In the genomic region with DNA sequence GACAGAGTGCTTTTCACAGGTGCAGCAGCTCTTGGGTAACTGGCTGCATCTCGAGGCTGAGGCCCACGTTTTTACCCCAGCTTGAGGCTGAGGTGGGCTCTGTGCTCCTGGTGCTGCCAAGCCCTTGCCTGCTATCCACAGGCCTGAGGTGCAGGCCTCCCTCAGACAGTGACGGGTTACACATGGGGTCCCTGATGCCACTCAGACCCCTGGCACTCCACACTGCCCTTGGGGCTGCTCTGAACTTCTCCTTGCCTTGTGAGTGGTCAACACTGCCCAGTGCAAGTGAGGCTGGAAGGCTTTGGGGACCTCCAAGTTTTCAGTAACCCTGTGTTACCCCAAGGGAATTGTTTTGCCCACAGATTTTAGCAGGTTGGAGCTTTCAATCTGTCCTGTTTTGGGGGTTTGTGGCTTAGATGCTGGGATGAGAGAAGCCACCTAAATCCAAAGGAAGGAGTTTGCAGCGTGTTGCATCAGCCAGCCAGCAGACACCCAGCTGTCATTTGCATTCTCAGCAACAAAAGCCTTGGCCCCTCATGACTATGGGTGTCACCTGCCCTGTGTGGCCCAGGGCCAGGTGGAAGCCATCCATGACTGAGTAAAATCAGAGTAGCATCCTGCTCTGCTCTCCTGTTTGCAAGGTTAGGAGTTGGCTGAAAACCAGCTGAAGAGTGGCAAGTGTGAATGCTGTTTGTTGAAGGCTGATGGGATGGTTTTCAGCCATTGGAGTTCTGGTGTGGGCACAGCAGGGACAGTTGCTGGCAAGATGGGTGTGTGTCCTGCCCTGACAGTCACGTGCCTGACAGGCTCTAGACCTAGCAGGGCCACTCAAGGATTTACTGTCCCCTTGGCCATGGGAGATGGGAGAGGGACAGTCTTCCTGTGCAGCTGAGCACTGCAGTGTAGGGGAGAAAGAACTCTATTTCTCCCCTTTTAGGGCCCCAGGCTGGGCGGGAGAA, we compare ENCODE assay signal across 1 cellular context.
TF ChIP-seq lines count a peak whose summit lies in the region.

No MANE protein-coding gene starts in this region.

TF ChIP-seq in HEK293, 187 proteins besides CTCF, POLR2A, EP300 and RAD21 (continued from another document and continues in another):
- TF ChIP-seq, protein P1, sequence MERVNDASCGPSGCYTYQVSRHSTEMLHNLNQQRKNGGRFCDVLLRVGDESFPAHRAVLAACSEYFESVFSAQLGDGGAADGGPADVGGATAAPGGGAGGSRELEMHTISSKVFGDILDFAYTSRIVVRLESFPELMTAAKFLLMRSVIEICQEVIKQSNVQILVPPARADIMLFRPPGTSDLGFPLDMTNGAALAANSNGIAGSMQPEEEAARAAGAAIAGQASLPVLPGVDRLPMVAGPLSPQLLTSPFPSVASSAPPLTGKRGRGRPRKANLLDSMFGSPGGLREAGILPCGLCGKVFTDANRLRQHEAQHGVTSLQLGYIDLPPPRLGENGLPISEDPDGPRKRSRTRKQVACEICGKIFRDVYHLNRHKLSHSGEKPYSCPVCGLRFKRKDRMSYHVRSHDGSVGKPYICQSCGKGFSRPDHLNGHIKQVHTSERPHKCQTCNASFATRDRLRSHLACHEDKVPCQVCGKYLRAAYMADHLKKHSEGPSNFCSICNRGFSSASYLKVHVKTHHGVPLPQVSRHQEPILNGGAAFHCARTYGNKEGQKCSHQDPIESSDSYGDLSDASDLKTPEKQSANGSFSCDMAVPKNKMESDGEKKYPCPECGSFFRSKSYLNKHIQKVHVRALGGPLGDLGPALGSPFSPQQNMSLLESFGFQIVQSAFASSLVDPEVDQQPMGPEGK (tag by site-specific recombination; IDR thresholded peaks at IDR 0.05), result peak; percentile 91
- no peak for TF ChIP-seq KLF10 (tag by site-specific recombination; IDR thresholded peaks at IDR 0.05)
- 0 out of 2 replicates have a peak, but pooled peaks have one; percentile 42 for TF ChIP-seq ZNF624 (tag by site-specific recombination; IDR thresholded peaks at IDR 0.05)
- TF ChIP-seq KLF1 (tag by site-specific recombination; IDR thresholded peaks at IDR 0.05), result peak; percentile 28; the same call in 1 of the 2 replicates
- TF ChIP-seq ZNF221 (tag by site-specific recombination; IDR thresholded peaks at IDR 0.05; ENCODE audit: borderline replicate concordance), result no peak
- TF ChIP-seq ZNF792 (tag by site-specific recombination; IDR thresholded peaks at IDR 0.05), result 0 out of 2 replicates have a peak, but pooled peaks have one; percentile 9
- TF ChIP-seq, protein P2, sequence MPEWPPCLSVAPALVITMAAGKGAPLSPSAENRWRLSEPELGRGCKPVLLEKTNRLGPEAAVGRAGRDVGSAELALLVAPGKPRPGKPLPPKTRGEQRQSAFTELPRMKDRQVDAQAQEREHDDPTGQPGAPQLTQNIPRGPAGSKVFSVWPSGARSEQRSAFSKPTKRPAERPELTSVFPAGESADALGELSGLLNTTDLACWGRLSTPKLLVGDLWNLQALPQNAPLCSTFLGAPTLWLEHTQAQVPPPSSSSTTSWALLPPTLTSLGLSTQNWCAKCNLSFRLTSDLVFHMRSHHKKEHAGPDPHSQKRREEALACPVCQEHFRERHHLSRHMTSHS (tag by site-specific recombination; IDR thresholded peaks at IDR 0.05), result no peak
- no peak for TF ChIP-seq ZNF423 (tag by site-specific recombination; IDR thresholded peaks at IDR 0.05)
- peak; percentile 76 for TF ChIP-seq ZNF24 (tag by site-specific recombination; IDR thresholded peaks at IDR 0.05)
- no peak for TF ChIP-seq ZNF248 (tag by site-specific recombination; IDR thresholded peaks at IDR 0.05)
- no peak for TF ChIP-seq ZNF510 (tag by site-specific recombination; IDR thresholded peaks at IDR 0.05; ENCODE audit: insufficient replicate concordance)
- TF ChIP-seq ZBTB8A (tag by site-specific recombination; IDR thresholded peaks at IDR 0.05), result no peak; the same call in 1 of the 2 replicates
- no peak for TF ChIP-seq ZNF302 (tag by site-specific recombination; IDR thresholded peaks at IDR 0.05; ENCODE audit: low read depth)
- peak; percentile 91 for TF ChIP-seq ZNF366 (tag by site-specific recombination; conservative IDR thresholded peaks at IDR 0.05)
- peak; percentile 97 for TF ChIP-seq ZNF335 (tag by site-specific recombination; conservative IDR thresholded peaks at IDR 0.05)
- TF ChIP-seq, protein P3, sequence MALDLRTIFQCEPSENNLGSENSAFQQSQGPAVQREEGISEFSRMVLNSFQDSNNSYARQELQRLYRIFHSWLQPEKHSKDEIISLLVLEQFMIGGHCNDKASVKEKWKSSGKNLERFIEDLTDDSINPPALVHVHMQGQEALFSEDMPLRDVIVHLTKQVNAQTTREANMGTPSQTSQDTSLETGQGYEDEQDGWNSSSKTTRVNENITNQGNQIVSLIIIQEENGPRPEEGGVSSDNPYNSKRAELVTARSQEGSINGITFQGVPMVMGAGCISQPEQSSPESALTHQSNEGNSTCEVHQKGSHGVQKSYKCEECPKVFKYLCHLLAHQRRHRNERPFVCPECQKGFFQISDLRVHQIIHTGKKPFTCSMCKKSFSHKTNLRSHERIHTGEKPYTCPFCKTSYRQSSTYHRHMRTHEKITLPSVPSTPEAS (tag by site-specific recombination; IDR thresholded peaks at IDR 0.05), result peak; percentile 58; the same call in 1 of the 2 replicates
- TF ChIP-seq ZNF114 (tag by site-specific recombination; IDR thresholded peaks at IDR 0.05), result no peak
- TF ChIP-seq ZNF555 (tag by site-specific recombination; conservative IDR thresholded peaks at IDR 0.05), result no peak
- TF ChIP-seq, protein P4, sequence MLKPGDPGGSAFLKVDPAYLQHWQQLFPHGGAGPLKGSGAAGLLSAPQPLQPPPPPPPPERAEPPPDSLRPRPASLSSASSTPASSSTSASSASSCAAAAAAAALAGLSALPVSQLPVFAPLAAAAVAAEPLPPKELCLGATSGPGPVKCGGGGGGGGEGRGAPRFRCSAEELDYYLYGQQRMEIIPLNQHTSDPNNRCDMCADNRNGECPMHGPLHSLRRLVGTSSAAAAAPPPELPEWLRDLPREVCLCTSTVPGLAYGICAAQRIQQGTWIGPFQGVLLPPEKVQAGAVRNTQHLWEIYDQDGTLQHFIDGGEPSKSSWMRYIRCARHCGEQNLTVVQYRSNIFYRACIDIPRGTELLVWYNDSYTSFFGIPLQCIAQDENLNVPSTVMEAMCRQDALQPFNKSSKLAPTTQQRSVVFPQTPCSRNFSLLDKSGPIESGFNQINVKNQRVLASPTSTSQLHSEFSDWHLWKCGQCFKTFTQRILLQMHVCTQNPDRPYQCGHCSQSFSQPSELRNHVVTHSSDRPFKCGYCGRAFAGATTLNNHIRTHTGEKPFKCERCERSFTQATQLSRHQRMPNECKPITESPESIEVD (tag by site-specific recombination; IDR thresholded peaks at IDR 0.05), result no peak
- TF ChIP-seq, protein P5, sequence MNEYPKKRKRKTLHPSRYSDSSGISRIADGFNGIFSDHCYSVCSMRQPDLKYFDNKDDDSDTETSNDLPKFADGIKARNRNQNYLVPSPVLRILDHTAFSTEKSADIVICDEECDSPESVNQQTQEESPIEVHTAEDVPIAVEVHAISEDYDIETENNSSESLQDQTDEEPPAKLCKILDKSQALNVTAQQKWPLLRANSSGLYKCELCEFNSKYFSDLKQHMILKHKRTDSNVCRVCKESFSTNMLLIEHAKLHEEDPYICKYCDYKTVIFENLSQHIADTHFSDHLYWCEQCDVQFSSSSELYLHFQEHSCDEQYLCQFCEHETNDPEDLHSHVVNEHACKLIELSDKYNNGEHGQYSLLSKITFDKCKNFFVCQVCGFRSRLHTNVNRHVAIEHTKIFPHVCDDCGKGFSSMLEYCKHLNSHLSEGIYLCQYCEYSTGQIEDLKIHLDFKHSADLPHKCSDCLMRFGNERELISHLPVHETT (tag by site-specific recombination; IDR thresholded peaks at IDR 0.05), result no peak
- TF ChIP-seq BCL11B (tag by site-specific recombination; IDR thresholded peaks at IDR 0.05; ENCODE audit: low read depth), result no peak
- TF ChIP-seq, protein P6, sequence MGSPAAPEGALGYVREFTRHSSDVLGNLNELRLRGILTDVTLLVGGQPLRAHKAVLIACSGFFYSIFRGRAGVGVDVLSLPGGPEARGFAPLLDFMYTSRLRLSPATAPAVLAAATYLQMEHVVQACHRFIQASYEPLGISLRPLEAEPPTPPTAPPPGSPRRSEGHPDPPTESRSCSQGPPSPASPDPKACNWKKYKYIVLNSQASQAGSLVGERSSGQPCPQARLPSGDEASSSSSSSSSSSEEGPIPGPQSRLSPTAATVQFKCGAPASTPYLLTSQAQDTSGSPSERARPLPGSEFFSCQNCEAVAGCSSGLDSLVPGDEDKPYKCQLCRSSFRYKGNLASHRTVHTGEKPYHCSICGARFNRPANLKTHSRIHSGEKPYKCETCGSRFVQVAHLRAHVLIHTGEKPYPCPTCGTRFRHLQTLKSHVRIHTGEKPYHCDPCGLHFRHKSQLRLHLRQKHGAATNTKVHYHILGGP (tag by site-specific recombination; IDR thresholded peaks at IDR 0.05), result peak; percentile 47; the same call in 1 of the 2 replicates
- TF ChIP-seq ZFP41 (tag by site-specific recombination; IDR thresholded peaks at IDR 0.05; ENCODE audit: borderline replicate concordance), result no peak
- TF ChIP-seq ZNF585B (tag by site-specific recombination; IDR thresholded peaks at IDR 0.05), result no peak
- 0 out of 2 replicates have a peak, but pooled peaks have one; percentile 31 for TF ChIP-seq KLF16 (tag by site-specific recombination; IDR thresholded peaks at IDR 0.05)
- TF ChIP-seq ZNF670 (tag by site-specific recombination; IDR thresholded peaks at IDR 0.05; ENCODE audit: low read depth), result no peak
- TF ChIP-seq ZNF174 (tag by site-specific recombination; IDR thresholded peaks at IDR 0.05), result no peak
- no peak for TF ChIP-seq REPIN1 (tag by site-specific recombination; IDR thresholded peaks at IDR 0.05; ENCODE audit: low read depth)
- no peak for TF ChIP-seq SP2 (tag by site-specific recombination; IDR thresholded peaks at IDR 0.05)
- TF ChIP-seq ZNF354C (tag by site-specific recombination; IDR thresholded peaks at IDR 0.05; ENCODE audit: borderline replicate concordance, low read depth), result no peak
- TF ChIP-seq BCL11A (tag by site-specific recombination; IDR thresholded peaks at IDR 0.05; ENCODE audit: low read depth), result no peak
- no peak for TF ChIP-seq ZNF426 (tag by site-specific recombination; IDR thresholded peaks at IDR 0.05)
- TF ChIP-seq, protein P7, sequence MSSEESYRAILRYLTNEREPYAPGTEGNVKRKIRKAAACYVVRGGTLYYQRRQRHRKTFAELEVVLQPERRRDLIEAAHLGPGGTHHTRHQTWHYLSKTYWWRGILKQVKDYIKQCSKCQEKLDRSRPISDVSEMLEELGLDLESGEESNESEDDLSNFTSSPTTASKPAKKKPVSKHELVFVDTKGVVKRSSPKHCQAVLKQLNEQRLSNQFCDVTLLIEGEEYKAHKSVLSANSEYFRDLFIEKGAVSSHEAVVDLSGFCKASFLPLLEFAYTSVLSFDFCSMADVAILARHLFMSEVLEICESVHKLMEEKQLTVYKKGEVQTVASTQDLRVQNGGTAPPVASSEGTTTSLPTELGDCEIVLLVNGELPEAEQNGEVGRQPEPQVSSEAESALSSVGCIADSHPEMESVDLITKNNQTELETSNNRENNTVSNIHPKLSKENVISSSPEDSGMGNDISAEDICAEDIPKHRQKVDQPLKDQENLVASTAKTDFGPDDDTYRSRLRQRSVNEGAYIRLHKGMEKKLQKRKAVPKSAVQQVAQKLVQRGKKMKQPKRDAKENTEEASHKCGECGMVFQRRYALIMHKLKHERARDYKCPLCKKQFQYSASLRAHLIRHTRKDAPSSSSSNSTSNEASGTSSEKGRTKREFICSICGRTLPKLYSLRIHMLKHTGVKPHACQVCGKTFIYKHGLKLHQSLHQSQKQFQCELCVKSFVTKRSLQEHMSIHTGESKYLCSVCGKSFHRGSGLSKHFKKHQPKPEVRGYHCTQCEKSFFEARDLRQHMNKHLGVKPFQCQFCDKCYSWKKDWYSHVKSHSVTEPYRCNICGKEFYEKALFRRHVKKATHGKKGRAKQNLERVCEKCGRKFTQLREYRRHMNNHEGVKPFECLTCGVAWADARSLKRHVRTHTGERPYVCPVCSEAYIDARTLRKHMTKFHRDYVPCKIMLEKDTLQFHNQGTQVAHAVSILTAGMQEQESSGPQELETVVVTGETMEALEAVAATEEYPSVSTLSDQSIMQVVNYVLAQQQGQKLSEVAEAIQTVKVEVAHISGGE (tag by site-specific recombination; conservative IDR thresholded peaks at IDR 0.05; ENCODE audit: low read depth), result no peak
- TF ChIP-seq ZNF549 (tag by site-specific recombination; IDR thresholded peaks at IDR 0.05), result no peak
- TF ChIP-seq ZNF623 (tag by site-specific recombination; IDR thresholded peaks at IDR 0.05), result no peak
- TF ChIP-seq, protein P8, sequence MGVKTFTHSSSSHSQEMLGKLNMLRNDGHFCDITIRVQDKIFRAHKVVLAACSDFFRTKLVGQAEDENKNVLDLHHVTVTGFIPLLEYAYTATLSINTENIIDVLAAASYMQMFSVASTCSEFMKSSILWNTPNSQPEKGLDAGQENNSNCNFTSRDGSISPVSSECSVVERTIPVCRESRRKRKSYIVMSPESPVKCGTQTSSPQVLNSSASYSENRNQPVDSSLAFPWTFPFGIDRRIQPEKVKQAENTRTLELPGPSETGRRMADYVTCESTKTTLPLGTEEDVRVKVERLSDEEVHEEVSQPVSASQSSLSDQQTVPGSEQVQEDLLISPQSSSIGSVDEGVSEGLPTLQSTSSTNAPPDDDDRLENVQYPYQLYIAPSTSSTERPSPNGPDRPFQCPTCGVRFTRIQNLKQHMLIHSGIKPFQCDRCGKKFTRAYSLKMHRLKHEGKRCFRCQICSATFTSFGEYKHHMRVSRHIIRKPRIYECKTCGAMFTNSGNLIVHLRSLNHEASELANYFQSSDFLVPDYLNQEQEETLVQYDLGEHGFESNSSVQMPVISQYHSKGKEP (tag by site-specific recombination; IDR thresholded peaks at IDR 0.05), result peak; percentile 91
- TF ChIP-seq, protein P9, sequence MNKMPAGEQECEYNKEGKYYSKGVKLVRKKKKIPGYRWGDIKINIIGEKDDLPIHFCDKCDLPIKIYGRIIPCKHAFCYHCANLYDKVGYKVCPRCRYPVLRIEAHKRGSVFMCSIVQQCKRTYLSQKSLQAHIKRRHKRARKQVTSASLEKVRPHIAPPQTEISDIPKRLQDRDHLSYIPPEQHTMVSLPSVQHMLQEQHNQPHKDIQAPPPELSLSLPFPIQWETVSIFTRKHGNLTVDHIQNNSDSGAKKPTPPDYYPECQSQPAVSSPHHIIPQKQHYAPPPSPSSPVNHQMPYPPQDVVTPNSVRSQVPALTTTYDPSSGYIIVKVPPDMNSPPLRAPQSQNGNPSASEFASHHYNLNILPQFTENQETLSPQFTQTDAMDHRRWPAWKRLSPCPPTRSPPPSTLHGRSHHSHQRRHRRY (tag by site-specific recombination; IDR thresholded peaks at IDR 0.05), result 0 out of 2 replicates have a peak, but pooled peaks have one; percentile 7
- no peak for TF ChIP-seq ZNF837 (tag by site-specific recombination; IDR thresholded peaks at IDR 0.05)
- TF ChIP-seq ZSCAN16 (tag by site-specific recombination; IDR thresholded peaks at IDR 0.05), result no peak
- TF ChIP-seq ZNF10 (tag by site-specific recombination; IDR thresholded peaks at IDR 0.05), result no peak
- peak; percentile 69; the same call in 1 of the 2 replicates for TF ChIP-seq YY2 (tag by site-specific recombination; IDR thresholded peaks at IDR 0.05)
- no peak for TF ChIP-seq ZNF157 (tag by site-specific recombination; IDR thresholded peaks at IDR 0.05)
- no peak for TF ChIP-seq ZNF184 (tag by site-specific recombination; IDR thresholded peaks at IDR 0.05)
- no peak for TF ChIP-seq ZNF571 (tag by site-specific recombination; IDR thresholded peaks at IDR 0.05)
